Comparison of ENCODE assay signal across 1 cellular context in the genomic region with DNA sequence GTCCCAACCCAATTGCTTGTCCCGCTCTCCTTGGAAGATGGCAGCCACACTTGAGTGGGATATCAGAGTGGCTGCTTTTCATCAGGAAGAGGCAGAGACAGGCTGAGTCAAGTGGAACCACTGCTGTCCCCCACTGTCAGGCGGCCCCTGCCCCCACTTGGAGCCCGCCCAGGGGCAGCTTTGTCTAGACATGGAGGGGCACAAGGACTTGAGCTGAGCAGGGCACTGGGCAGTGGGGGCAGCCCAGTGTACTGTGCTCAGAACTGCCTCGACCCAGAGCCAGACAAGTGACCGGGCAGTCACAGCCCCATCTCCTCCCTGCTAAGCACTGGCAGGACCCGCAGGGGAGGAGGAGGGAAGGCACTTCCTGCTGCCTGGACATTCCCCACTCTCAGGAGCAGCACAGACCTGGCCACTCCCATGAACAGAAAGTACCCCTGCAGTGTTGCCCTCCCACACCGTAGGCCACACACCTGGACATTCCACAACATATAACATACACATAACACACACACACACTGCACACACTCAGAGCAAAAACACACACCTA.
TF ChIP-seq lines count a peak whose summit lies in the region.

No MANE protein-coding gene starts in this region.

TF ChIP-seq in WTC11, 78 proteins besides CTCF, POLR2A, EP300 and RAD21 (continued from another document):
- TF ChIP-seq EMX1 (CRISPR knock-in tag; IDR thresholded peaks at IDR 0.05) (no peak), NFYB (CRISPR knock-in tag; conservative IDR thresholded peaks at IDR 0.05; ENCODE audit: low read depth) (no peak), GRHL2 (CRISPR knock-in tag; IDR thresholded peaks at IDR 0.05; ENCODE audit: insufficient replicate concordance, severe bottlenecking) (no peak), RORB (CRISPR knock-in tag; IDR thresholded peaks at IDR 0.05) (no peak), ZNF423 (CRISPR knock-in tag; IDR thresholded peaks at IDR 0.05) (no peak), NFATC4 (CRISPR knock-in tag; IDR thresholded peaks at IDR 0.05) (no peak), SMAD3 (CRISPR knock-in tag; IDR thresholded peaks at IDR 0.05; ENCODE audit: borderline replicate concordance) (no peak), SP1 (CRISPR knock-in tag; conservative IDR thresholded peaks at IDR 0.05) (no peak), IRF2 (CRISPR knock-in tag; IDR thresholded peaks at IDR 0.05; ENCODE audit: borderline replicate concordance, low read depth) (no peak), GTF2I (CRISPR knock-in tag; conservative IDR thresholded peaks at IDR 0.05) (no peak), ZNF232 (CRISPR knock-in tag; IDR thresholded peaks at IDR 0.05) (no peak), ATF1 (CRISPR knock-in tag; IDR thresholded peaks at IDR 0.05) (no peak), ZBTB21 (CRISPR knock-in tag; IDR thresholded peaks at IDR 0.05; ENCODE audit: borderline replicate concordance) (no peak), ZNF263 (CRISPR knock-in tag; IDR thresholded peaks at IDR 0.05; ENCODE audit: low read depth) (no peak)
- TF ChIP-seq, protein P1, sequence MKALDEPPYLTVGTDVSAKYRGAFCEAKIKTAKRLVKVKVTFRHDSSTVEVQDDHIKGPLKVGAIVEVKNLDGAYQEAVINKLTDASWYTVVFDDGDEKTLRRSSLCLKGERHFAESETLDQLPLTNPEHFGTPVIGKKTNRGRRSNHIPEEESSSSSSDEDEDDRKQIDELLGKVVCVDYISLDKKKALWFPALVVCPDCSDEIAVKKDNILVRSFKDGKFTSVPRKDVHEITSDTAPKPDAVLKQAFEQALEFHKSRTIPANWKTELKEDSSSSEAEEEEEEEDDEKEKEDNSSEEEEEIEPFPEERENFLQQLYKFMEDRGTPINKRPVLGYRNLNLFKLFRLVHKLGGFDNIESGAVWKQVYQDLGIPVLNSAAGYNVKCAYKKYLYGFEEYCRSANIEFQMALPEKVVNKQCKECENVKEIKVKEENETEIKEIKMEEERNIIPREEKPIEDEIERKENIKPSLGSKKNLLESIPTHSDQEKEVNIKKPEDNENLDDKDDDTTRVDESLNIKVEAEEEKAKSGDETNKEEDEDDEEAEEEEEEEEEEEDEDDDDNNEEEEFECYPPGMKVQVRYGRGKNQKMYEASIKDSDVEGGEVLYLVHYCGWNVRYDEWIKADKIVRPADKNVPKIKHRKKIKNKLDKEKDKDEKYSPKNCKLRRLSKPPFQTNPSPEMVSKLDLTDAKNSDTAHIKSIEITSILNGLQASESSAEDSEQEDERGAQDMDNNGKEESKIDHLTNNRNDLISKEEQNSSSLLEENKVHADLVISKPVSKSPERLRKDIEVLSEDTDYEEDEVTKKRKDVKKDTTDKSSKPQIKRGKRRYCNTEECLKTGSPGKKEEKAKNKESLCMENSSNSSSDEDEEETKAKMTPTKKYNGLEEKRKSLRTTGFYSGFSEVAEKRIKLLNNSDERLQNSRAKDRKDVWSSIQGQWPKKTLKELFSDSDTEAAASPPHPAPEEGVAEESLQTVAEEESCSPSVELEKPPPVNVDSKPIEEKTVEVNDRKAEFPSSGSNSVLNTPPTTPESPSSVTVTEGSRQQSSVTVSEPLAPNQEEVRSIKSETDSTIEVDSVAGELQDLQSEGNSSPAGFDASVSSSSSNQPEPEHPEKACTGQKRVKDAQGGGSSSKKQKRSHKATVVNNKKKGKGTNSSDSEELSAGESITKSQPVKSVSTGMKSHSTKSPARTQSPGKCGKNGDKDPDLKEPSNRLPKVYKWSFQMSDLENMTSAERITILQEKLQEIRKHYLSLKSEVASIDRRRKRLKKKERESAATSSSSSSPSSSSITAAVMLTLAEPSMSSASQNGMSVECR (CRISPR knock-in tag; IDR thresholded peaks at IDR 0.05; ENCODE audit: borderline replicate concordance) = no peak
- TF ChIP-seq, protein P2, sequence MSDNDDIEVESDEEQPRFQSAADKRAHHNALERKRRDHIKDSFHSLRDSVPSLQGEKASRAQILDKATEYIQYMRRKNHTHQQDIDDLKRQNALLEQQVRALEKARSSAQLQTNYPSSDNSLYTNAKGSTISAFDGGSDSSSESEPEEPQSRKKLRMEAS (CRISPR knock-in tag; IDR thresholded peaks at IDR 0.05) = no peak
- TF ChIP-seq, protein P3, sequence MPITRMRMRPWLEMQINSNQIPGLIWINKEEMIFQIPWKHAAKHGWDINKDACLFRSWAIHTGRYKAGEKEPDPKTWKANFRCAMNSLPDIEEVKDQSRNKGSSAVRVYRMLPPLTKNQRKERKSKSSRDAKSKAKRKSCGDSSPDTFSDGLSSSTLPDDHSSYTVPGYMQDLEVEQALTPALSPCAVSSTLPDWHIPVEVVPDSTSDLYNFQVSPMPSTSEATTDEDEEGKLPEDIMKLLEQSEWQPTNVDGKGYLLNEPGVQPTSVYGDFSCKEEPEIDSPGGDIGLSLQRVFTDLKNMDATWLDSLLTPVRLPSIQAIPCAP (CRISPR knock-in tag; IDR thresholded peaks at IDR 0.05) = no peak
- TF ChIP-seq, protein P4, sequence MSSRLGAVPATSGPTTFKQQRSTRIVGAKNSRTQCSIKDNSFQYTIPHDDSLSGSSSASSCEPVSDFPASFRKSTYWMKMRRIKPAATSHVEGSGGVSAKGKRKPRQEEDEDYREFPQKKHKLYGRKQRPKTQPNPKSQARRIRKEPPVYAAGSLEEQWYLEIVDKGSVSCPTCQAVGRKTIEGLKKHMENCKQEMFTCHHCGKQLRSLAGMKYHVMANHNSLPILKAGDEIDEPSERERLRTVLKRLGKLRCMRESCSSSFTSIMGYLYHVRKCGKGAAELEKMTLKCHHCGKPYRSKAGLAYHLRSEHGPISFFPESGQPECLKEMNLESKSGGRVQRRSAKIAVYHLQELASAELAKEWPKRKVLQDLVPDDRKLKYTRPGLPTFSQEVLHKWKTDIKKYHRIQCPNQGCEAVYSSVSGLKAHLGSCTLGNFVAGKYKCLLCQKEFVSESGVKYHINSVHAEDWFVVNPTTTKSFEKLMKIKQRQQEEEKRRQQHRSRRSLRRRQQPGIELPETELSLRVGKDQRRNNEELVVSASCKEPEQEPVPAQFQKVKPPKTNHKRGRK (CRISPR knock-in tag; IDR thresholded peaks at IDR 0.05; ENCODE audit: borderline replicate concordance) = no peak
TF ChIP-seq in WTC11: peak in this region for 0.
